Comparison of ENCODE assay signal across 20 cellular contexts in the genomic region with DNA sequence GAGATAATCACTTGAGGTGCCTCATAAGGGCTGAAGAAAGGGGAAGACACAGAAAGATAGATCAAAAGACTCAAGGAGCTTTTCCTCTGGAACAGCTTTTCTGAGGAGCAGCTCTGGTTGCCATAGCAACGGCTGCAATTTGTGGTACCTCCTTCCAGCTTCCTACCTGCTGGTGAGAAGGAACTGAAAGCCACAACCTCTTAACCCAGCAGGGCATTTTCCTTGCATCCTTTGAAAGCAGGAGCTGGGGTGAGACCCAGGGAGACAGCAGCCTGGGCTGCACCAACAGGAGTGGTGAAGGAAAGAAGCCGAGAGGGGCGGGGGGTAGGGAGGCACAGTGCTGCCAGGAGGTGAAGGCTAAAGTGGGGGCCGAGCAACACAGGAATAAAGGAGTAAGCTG.
A peak's percentile ranks its signal among the peaks of the same experiment; 100 is the strongest.
DNase-seq lines count a peak whose midpoint lies in the region; ATAC-seq and TF ChIP-seq lines count a peak whose summit lies in the region.
"Had no signal": no experiment of that assay in that cellular context is flagged by ENCODE, and none has a peak within 500 bp of the region (broad histone marks: within the 10 kb centered on the region; RNA-seq: fewer than 3 reads in every experiment).

No MANE protein-coding gene starts in this region.

- H3K27ac Mint-ChIP-seq in activated T-helper 17 cell treated with anti-CD3 and anti-CD28 coated beads, Interleukin-2, amount 50 U/mL, for 72 hours, result peak overlapping the region; percentile 69
- H3K27ac Mint-ChIP-seq: activated naive CD4-positive, alpha-beta T cell treated with anti-CD3 and anti-CD28 coated beads, Interleukin-2, amount 10 ng/mL, durations not matched to agents 7 days and 5 days; CD8-positive, alpha-beta memory T cell; T-helper 2 cell treated with Interferon-gamma antibody and Interleukin-4, amounts not matched to agents 5 μg/mL and 100 μg/mL, for 36 hours had no signal

- no peak for TF ChIP-seq POLR2A in body of pancreas (IDR thresholded peaks at IDR 0.05)
- no peak for TF ChIP-seq POLR2A in thyroid gland (IDR thresholded peaks at IDR 0.05)

- no peak for TF ChIP-seq CTCF in body of pancreas (IDR thresholded peaks at IDR 0.05)
- TF ChIP-seq CTCF in coronary artery (IDR thresholded peaks at IDR 0.05), result no peak
- no peak for TF ChIP-seq CTCF in thyroid gland (IDR thresholded peaks at IDR 0.05)

- intact Hi-C loops in body of pancreas (cut with DNase I), result no loop called here
- intact Hi-C loops in thyroid gland (cut with DNase I), result no loop called here

- WGBS in body of pancreas, 2 donors, result 45% methylated on average over 4 of the region's 4 CpGs
- WGBS in thyroid gland, 2 donors, result 49 to 57% methylated on average over 4 of the region's 4 CpGs

- no peaks in the 10 kb centered on the region for H3K36me3 Mint-ChIP-seq in activated T-helper 17 cell treated with anti-CD3 and anti-CD28 coated beads, Interleukin-2, amount 50 U/mL, for 72 hours (ENCODE audit: low read depth)
- H3K36me3 Mint-ChIP-seq: activated naive CD4-positive, alpha-beta T cell treated with anti-CD3 and anti-CD28 coated beads, Interleukin-2, amount 10 ng/mL, durations not matched to agents 7 days and 5 days; CD8-positive, alpha-beta memory T cell had no signal

- no peaks in the 10 kb centered on the region for H3K9me3 ChIP-seq in body of pancreas
- H3K9me3 ChIP-seq in thyroid gland, result no peaks in the 10 kb centered on the region
- H3K9me3 ChIP-seq: esophagus squamous epithelium, heart left ventricle, tibial artery had no signal

- no peak for ATAC-seq in activated T-helper 17 cell treated with anti-CD3 and anti-CD28 coated beads, Interleukin-2, amount 50 U/mL, for 72 hours (replicated peaks)
- ATAC-seq in body of pancreas (no peak), GM18907 (IDR thresholded peaks at IDR 0.05; ENCODE audit: unreplicated experiment) (no peak)
- ATAC-seq: heart left ventricle had no signal

- no peak overlapping the region for H3K27ac ChIP-seq in body of pancreas
- H3K27ac ChIP-seq in coronary artery, result no peak overlapping the region
- H3K27ac ChIP-seq in thyroid gland, result no peak overlapping the region
- H3K27ac ChIP-seq: heart left ventricle, tibial artery had no signal

- peaks cover 14% of the 10 kb centered on the region for H3K4me1 Mint-ChIP-seq in activated T-helper 17 cell treated with anti-CD3 and anti-CD28 coated beads, Interleukin-2, amount 50 U/mL, for 72 hours
- H3K4me1 Mint-ChIP-seq: CD8-positive, alpha-beta memory T cell had no signal

- DNase-seq in DMS79 (lab: John Stamatoyannopoulos, UW) (peak; percentile 6), NCI-H1930 (lab: John Stamatoyannopoulos, UW) (peak; percentile 87 to 97), inferior parietal cortex (ENCODE audit: extremely low spot score) (peak; percentile 47), body of pancreas (no peak), coronary artery (ENCODE audit: low spot score) (no peak), thyroid gland (no peak)
- DNase-seq: activated CD4-positive, alpha-beta T cell treated with anti-CD3 and anti-CD28 coated beads for 4 hours; activated naive CD4-positive, alpha-beta T cell treated with anti-CD3 and anti-CD28 coated beads, Interleukin-2, amount 10 ng/mL, durations not matched to agents 7 days and 5 days; CD8-positive, alpha-beta memory T cell; esophagus squamous epithelium; heart left ventricle; MM.1S; NCI-H446; SHP77 treated with DMSO at 0.1 percent for 48 hours; tibial artery had no signal

- H3K4me3 Mint-ChIP-seq in activated T-helper 17 cell treated with anti-CD3 and anti-CD28 coated beads, Interleukin-2, amount 50 U/mL, for 72 hours, result no peak overlapping the region
- H3K4me3 Mint-ChIP-seq: activated naive CD4-positive, alpha-beta T cell treated with anti-CD3 and anti-CD28 coated beads, Interleukin-2, amount 10 ng/mL, durations not matched to agents 7 days and 5 days; CD8-positive, alpha-beta memory T cell; T-helper 2 cell treated with Interferon-gamma antibody and Interleukin-4, amounts not matched to agents 5 μg/mL and 100 μg/mL, for 36 hours had no signal

- H3K4me1 ChIP-seq in body of pancreas, result no peaks in the 10 kb centered on the region
- H3K4me1 ChIP-seq in thyroid gland, result no peaks in the 10 kb centered on the region
- H3K4me1 ChIP-seq: heart left ventricle, tibial artery had no signal

- no peaks in the 10 kb centered on the region for H3K27me3 ChIP-seq in body of pancreas
- H3K27me3 ChIP-seq in thyroid gland, result no peaks in the 10 kb centered on the region
- H3K27me3 ChIP-seq: dorsolateral prefrontal cortex, heart left ventricle, tibial artery had no signal

- H3K36me3 ChIP-seq in body of pancreas (replicated peaks in 1 of 2; ENCODE audit: insufficient read depth in 1 of 2, low read depth in 2 of 2) (no peaks in the 10 kb centered on the region), thyroid gland (no peaks in the 10 kb centered on the region)
- H3K36me3 ChIP-seq: esophagus squamous epithelium, heart left ventricle, tibial artery had no signal

- no peaks in the 10 kb centered on the region for H3K9me3 Mint-ChIP-seq in activated T-helper 17 cell treated with anti-CD3 and anti-CD28 coated beads, Interleukin-2, amount 50 U/mL, for 72 hours
- H3K9me3 Mint-ChIP-seq: activated naive CD4-positive, alpha-beta T cell treated with anti-CD3 and anti-CD28 coated beads, Interleukin-2, amount 10 ng/mL, durations not matched to agents 7 days and 5 days; CD8-positive, alpha-beta memory T cell; T-helper 2 cell treated with Interferon-gamma antibody and Interleukin-4, amounts not matched to agents 5 μg/mL and 100 μg/mL, for 36 hours had no signal

- H3K4me3 ChIP-seq in body of pancreas (no peak overlapping the region), coronary artery (no peak overlapping the region), thyroid gland (replicated peaks in 1 of 3) (no peak overlapping the region)
- H3K4me3 ChIP-seq: esophagus squamous epithelium, heart left ventricle, skin epidermis, tibial artery had no signal

- peaks cover 5% of the 10 kb centered on the region for H3K27me3 Mint-ChIP-seq in activated T-helper 17 cell treated with anti-CD3 and anti-CD28 coated beads, Interleukin-2, amount 50 U/mL, for 72 hours
- H3K27me3 Mint-ChIP-seq: activated naive CD4-positive, alpha-beta T cell treated with anti-CD3 and anti-CD28 coated beads, Interleukin-2, amount 10 ng/mL, durations not matched to agents 7 days and 5 days had no signal

Comparison
In these comparisons a context has a peak if more than half of its experiments do, and no peak if none do; other contexts are left out.
1. DNase-seq: peak in DMS79 (single experiment), NCI-H1930 (2 of 2) and inferior parietal cortex (single experiment); none in body of pancreas (0 of 4), coronary artery (single experiment) and thyroid gland (0 of 2).